In the genomic region with DNA sequence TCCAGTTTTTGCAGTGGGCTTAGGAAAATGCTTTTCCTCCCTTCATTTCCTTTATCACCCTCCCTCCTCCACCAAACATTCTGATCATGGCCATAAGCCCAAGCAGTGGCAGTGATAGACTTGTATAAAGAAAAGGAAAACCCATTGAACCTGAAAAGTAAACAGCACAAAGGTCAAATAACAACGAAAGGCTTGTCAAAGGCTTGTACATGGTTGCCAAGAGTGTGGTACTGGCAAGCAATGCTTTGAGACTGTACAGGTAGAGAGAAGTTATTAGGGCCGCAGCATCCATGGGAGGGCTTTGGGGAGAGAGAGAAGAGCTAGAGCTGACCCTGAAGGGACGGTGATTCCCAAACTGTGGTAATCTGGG, we compare ENCODE assay signal across 32 cellular contexts. TPM values are rescaled to one million over a fixed set of nuclear protein-coding genes. Genes with fewer than 3 reads are reported as not detected.
DNase-seq lines count a peak whose midpoint lies in the region; ATAC-seq, FAIRE-seq and TF ChIP-seq lines count a peak whose summit lies in the region.
"Had no signal": no experiment of that assay in that cellular context is flagged by ENCODE, and none has a peak within 500 bp of the region (broad histone marks: within the 10 kb centered on the region; RNA-seq: fewer than 3 reads in every experiment).

No MANE protein-coding gene starts in this region.

- WGBS in pancreas, 2 donors, result 31 to 33% methylated on average over 3 of the region's 3 CpGs

- H3K27me3 Mint-ChIP-seq in neural progenitor cell (ENCODE audit: insufficient read depth, low read depth), result peaks cover 27% of the 10 kb centered on the region
- H3K27me3 Mint-ChIP-seq: stimulated activated memory B cell treated with anti-CD40 and anti-IgM and Interleukin-4, amounts not matched to agents 10 μg/mL and 1 μg/mL and 100 μg/mL, for 72 hours had no signal

- no peaks in the 10 kb centered on the region for H3F3A ChIP-seq in neural progenitor cell (ENCODE audit: low read depth)

- no peak for TF ChIP-seq CTCF in pancreas (IDR thresholded peaks at IDR 0.05)
- TF ChIP-seq CTCF in neural progenitor cell (IDR thresholded peaks at IDR 0.05), result no peak

- H3K4me3 Mint-ChIP-seq in neural progenitor cell, result no peak overlapping the region
- H3K4me3 Mint-ChIP-seq: activated CD4-positive, alpha-beta T cell treated with anti-CD3 and anti-CD28 coated beads, Interleukin-2, amount 10 ng/mL, durations not matched to agents 7 days and 5 days; activated CD8-positive, alpha-beta memory T cell treated with anti-CD3 and anti-CD28 coated beads, Interleukin-2, amount 10 ng/mL, durations not matched to agents 7 days and 5 days; activated naive CD4-positive, alpha-beta T cell treated with anti-CD3 and anti-CD28 coated beads for 36 hours; stimulated activated memory B cell treated with anti-CD40 and anti-IgM and Interleukin-4, amounts not matched to agents 10 μg/mL and 1 μg/mL and 100 μg/mL, for 72 hours had no signal

- FAIRE-seq in pancreas (lab: Jason Lieb, UNC), result no peak
- FAIRE-seq: bronchial epithelial cell, colon, D721Med had no signal

- H3K27ac ChIP-seq in pancreas (no peak overlapping the region), neural progenitor cell (no peak overlapping the region)
- H3K27ac ChIP-seq: gastroesophageal sphincter, SK-N-MC, spleen, suprapubic skin, uterus had no signal

- H3K9ac ChIP-seq in neural progenitor cell, result no peak overlapping the region

- H3K4me1 ChIP-seq in pancreas, result peaks cover 4 to 23% (median 7%) of the 10 kb centered on the region in 3 donors
- H3K4me1 ChIP-seq in neural progenitor cell, result no peaks in the 10 kb centered on the region
- H3K4me1 ChIP-seq: uterus had no signal

- H3K9me3 ChIP-seq in pancreas, result no peaks in the 10 kb centered on the region
- H3K9me3 ChIP-seq in neural progenitor cell (ENCODE audit: low read depth), result no peaks in the 10 kb centered on the region
- H3K9me3 ChIP-seq: gastroesophageal sphincter, spleen, suprapubic skin, uterus had no signal

- no peaks in the 10 kb centered on the region for H3K79me2 ChIP-seq in neural progenitor cell (ENCODE audit: low read depth)

- H3K4me3 ChIP-seq in pancreas (no peak overlapping the region), neural progenitor cell (no peak overlapping the region)
- H3K4me3 ChIP-seq: gastroesophageal sphincter, SK-N-MC, spleen, suprapubic skin, uterus had no signal

- H3K4me2 ChIP-seq in neural progenitor cell, result no peak overlapping the region

- intact Hi-C loops in pancreas (cut with DNase I), result no loop called here

- H2AFZ ChIP-seq in neural progenitor cell (replicated peaks), result no peak overlapping the region

- H3K9me3 Mint-ChIP-seq in neural progenitor cell, result no peaks in the 10 kb centered on the region
- H3K9me3 Mint-ChIP-seq: activated naive CD4-positive, alpha-beta T cell treated with anti-CD3 and anti-CD28 coated beads for 36 hours; activated T-cell treated with anti-CD3 and anti-CD28 coated beads, Interleukin-2, amount 50 U/mL, for 72 hours; CD14-positive monocyte; stimulated activated memory B cell treated with anti-CD40 and anti-IgM and Interleukin-4, amounts not matched to agents 10 μg/mL and 1 μg/mL and 100 μg/mL, for 72 hours had no signal

- peaks cover 18% of the 10 kb centered on the region for H3K4me1 Mint-ChIP-seq in neural progenitor cell

- peak; percentile 72 for DNase-seq in DMS53 (lab: John Stamatoyannopoulos, UW)
- DNase-seq in NCI-H2029 (lab: John Stamatoyannopoulos, UW), result peak; percentile 22
- DNase-seq in left lobe of liver (ENCODE audit: low spot score), result peak; percentile 52
- DNase-seq in pancreas, result peak in 1 of 6 donors; percentile 29
- no peak for DNase-seq in activated naive CD4-positive, alpha-beta T cell treated with anti-CD3 and anti-CD28 coated beads, Interleukin-2, amount 50 U/mL, for 16 hours
- DNase-seq in neural progenitor cell (ENCODE audit: low spot score), result no peak
- DNase-seq: activated CD4-positive, alpha-beta T cell treated with anti-CD3 and anti-CD28 coated beads, Interleukin-2, amount 10 ng/mL, durations not matched to agents 7 days and 5 days; activated CD8-positive, alpha-beta memory T cell treated with anti-CD3 and anti-CD28 coated beads, Interleukin-2, amount 10 ng/mL, durations not matched to agents 7 days and 5 days; activated naive CD4-positive, alpha-beta T cell treated with anti-CD3 and anti-CD28 coated beads for 36 hours; activated T-cell treated with anti-CD3 and anti-CD28 coated beads, Interleukin-2, amount 50 U/mL, for 72 hours; amniotic stem cell; GOT3; hypothalamus; KG1; left ventricle myocardium superior; NCI-H2171 treated with DMSO at 0.1 percent for 48 hours; NCI-H526; occipital lobe; spleen; stimulated activated CD4-positive, alpha-beta T cell treated with anti-CD3 and anti-CD28 coated beads, Interleukin-4, amount 100 ng/mL, for 1 hour; T-helper 2 cell; uterus had no signal

- H4K20me1 ChIP-seq in neural progenitor cell (ENCODE audit: low read depth), result no peaks in the 10 kb centered on the region

- H3K27me3 ChIP-seq in pancreas (no peaks in the 10 kb centered on the region), neural progenitor cell (peaks cover 60% of the 10 kb centered on the region)
- H3K27me3 ChIP-seq: gastroesophageal sphincter, uterus had no signal

- H3K36me3 ChIP-seq in pancreas (no peaks in the 10 kb centered on the region), neural progenitor cell (no peaks in the 10 kb centered on the region)
- H3K36me3 ChIP-seq: gastroesophageal sphincter, spleen, suprapubic skin, uterus had no signal

- H3K36me3 Mint-ChIP-seq in neural progenitor cell, result no peaks in the 10 kb centered on the region
- H3K36me3 Mint-ChIP-seq: stimulated activated memory B cell treated with anti-CD40 and anti-IgM and Interleukin-4, amounts not matched to agents 10 μg/mL and 1 μg/mL and 100 μg/mL, for 72 hours had no signal

- no peak overlapping the region for H3K27ac Mint-ChIP-seq in neural progenitor cell
- H3K27ac Mint-ChIP-seq: activated CD4-positive, alpha-beta T cell treated with anti-CD3 and anti-CD28 coated beads, Interleukin-2, amount 10 ng/mL, durations not matched to agents 7 days and 5 days; activated CD8-positive, alpha-beta memory T cell treated with anti-CD3 and anti-CD28 coated beads, Interleukin-2, amount 10 ng/mL, durations not matched to agents 7 days and 5 days; activated naive CD4-positive, alpha-beta T cell treated with anti-CD3 and anti-CD28 coated beads for 36 hours; activated T-cell treated with anti-CD3 and anti-CD28 coated beads, Interleukin-2, amount 50 U/mL, for 72 hours; CD14-positive monocyte; stimulated activated memory B cell treated with anti-CD40 and anti-IgM and Interleukin-4, amounts not matched to agents 10 μg/mL and 1 μg/mL and 100 μg/mL, for 72 hours had no signal

- ATAC-seq in left lobe of liver, result peak; percentile 89
- peak; percentile 59 to 79 (median 75) for ATAC-seq in pancreas
- ATAC-seq in esophagus mucosa, result no peak
- ATAC-seq: activated CD8-positive, alpha-beta memory T cell treated with anti-CD3 and anti-CD28 coated beads, Interleukin-2, amount 10 ng/mL, durations not matched to agents 7 days and 5 days; activated T-cell treated with anti-CD3 and anti-CD28 coated beads, Interleukin-2, amount 50 U/mL, for 72 hours; gastroesophageal sphincter; left ventricle myocardium superior; stimulated activated memory B cell treated with anti-CD40 and anti-IgM and Interleukin-4, amounts not matched to agents 10 μg/mL and 1 μg/mL and 100 μg/mL, for 72 hours had no signal

RNA-seq across cellular contexts. Expression of a gene that starts 2.1 kb away (rescaled TPM):
- total RNA-seq in left lobe of liver, result 0.18 TPM
- total RNA-seq in pancreas, result under 1 TPM in 2 of 6 donors, not detected in 4; 0.04 to 0.24 TPM
- under 1 TPM in 1 of 2 donors, not detected in 1; 0.07 TPM for polyA plus RNA-seq in pancreas
- total RNA-seq in esophagus mucosa, result 0.40 TPM
- not detected in 2 replicates for total RNA-seq in neural progenitor cell (ENCODE audit: low replicate concordance)
- total RNA-seq: activated CD4-positive, alpha-beta T cell treated with anti-CD3 and anti-CD28 coated beads, Interleukin-2, amount 10 ng/mL, durations not matched to agents 7 days and 5 days; activated CD8-positive, alpha-beta memory T cell treated with anti-CD3 and anti-CD28 coated beads, Interleukin-2, amount 10 ng/mL, durations not matched to agents 7 days and 5 days; bronchial epithelial cell; gastroesophageal sphincter; left ventricle myocardium superior; mononuclear cell; spleen; suprapubic skin had no signal
- polyA plus RNA-seq: CD14-positive monocyte had no signal

Comparison
In these comparisons a context has a peak if more than half of its experiments do, and no peak if none do; other contexts are left out.
1. DNase-seq: peak in DMS53 (single experiment), NCI-H2029 (single experiment) and left lobe of liver (single experiment); none in activated naive CD4-positive, alpha-beta T cell treated with anti-CD3 and anti-CD28 coated beads, Interleukin-2, amount 50 U/mL, for 16 hours (single experiment) and neural progenitor cell (single experiment).